Comparison of ENCODE assay signal across 8 cellular contexts in genomic region chr16:57807968-57808528, GRCh38. TPM values are rescaled to one million over a fixed set of nuclear protein-coding genes. Genes with fewer than 3 reads are reported as not detected.
DNase-seq lines count a peak whose midpoint lies in the region; ATAC-seq, FAIRE-seq and TF ChIP-seq lines count a peak whose summit lies in the region.

No MANE protein-coding gene starts in this region.

- in situ Hi-C loops in brain microvascular endothelial cell (cut with HindIII; ENCODE audit: low pct_ligation_motif_present, low sequenced_read_pairs) = no loop called here

- H3K9ac ChIP-seq in keratinocyte (ENCODE audit: control insufficient read depth, extremely low read depth, insufficient read depth, low read length) = peak overlapping the region; percentile 22

- H3K4me3 ChIP-seq in LNCaP clone FGC (ENCODE audit: low read depth, low read length) (no peak overlapping the region), brain microvascular endothelial cell (ENCODE audit: low read depth, low read length) (no peak overlapping the region), keratinocyte (ENCODE audit: control insufficient read depth in 2 of 3, extremely low read depth in 1 of 3, insufficient read depth in 2 of 3, low read depth in 1 of 3, low read length in 3 of 3) (no peak overlapping the region)

- peak; percentile 29 for FAIRE-seq in keratinocyte (lab: Jason Lieb, UNC)

- H3K9me3 ChIP-seq in keratinocyte (ENCODE audit: control insufficient read depth, low read depth, low read length) = no peaks in the 10 kb centered on the region

- H3K27ac ChIP-seq in brain microvascular endothelial cell = no peak overlapping the region
- H3K27ac ChIP-seq in keratinocyte (ENCODE audit: control insufficient read depth, insufficient read depth, low read length) = peak overlapping the region; percentile 63

- peaks cover 61% of the 10 kb centered on the region for H3K4me1 ChIP-seq in keratinocyte (ENCODE audit: control insufficient read depth, extremely low read depth, insufficient read depth, low read length)

- no peak for TF ChIP-seq CTCF in LNCaP clone FGC (IDR thresholded peaks at IDR 0.05; ENCODE audit: control insufficient read depth, extremely low read depth, insufficient read depth)
- no peak for TF ChIP-seq CTCF in brain microvascular endothelial cell (IDR thresholded peaks at IDR 0.05; ENCODE audit: low read depth, low read length, missing control alignments)
- TF ChIP-seq CTCF in keratinocyte (optimal IDR thresholded peaks at IDR 0.05 in 1 of 3, IDR thresholded peaks at IDR 0.05 in 1 of 3, conservative IDR thresholded peaks at IDR 0.05 in 1 of 3; ENCODE audit: extremely low read depth in 1 of 3, insufficient read depth in 2 of 3, low read length in 3 of 3) = no peak

- no peak for ATAC-seq in HG02870 (IDR thresholded peaks at IDR 0.05; ENCODE audit: unreplicated experiment)
- no peak for ATAC-seq in HG03565 (IDR thresholded peaks at IDR 0.05; ENCODE audit: unreplicated experiment)

- H3K36me3 ChIP-seq in brain microvascular endothelial cell (replicated peaks) (no peaks in the 10 kb centered on the region), keratinocyte (ENCODE audit: control insufficient read depth in 2 of 2, extremely low read depth in 1 of 2, insufficient read depth in 2 of 2, low read length in 2 of 2) (no peaks in the 10 kb centered on the region)

- peak; percentile 89 for DNase-seq in DMS53 treated with DMSO at 0.1 percent for 48 hours (lab: John Stamatoyannopoulos, UW; ENCODE audit: unreplicated experiment)
- DNase-seq in LNCaP clone FGC (ENCODE audit: low read depth) = peak; percentile 69
- peak; percentile 72 for DNase-seq in T1000 (lab: John Stamatoyannopoulos, UW)
- DNase-seq in brain microvascular endothelial cell = peak; percentile 82
- no peak for DNase-seq in keratinocyte (ENCODE audit: low read depth, low spot score)
- DNase-seq in stimulated activated CD4-positive, alpha-beta T cell treated with anti-CD3 and anti-CD28 coated beads, Interleukin-1b, Interleukin-23, amount 100 ng/mL, for 24 hours (ENCODE audit: low read depth in 4 of 4, low spot score in 1 of 4) = peak in 3 of 4 experiments; percentile 41 to 50 (median 44)

- dilution Hi-C loops in keratinocyte (cut with MboI; ENCODE audit: extremely low pct_ligation_motif_present, low sequenced_read_pairs) = no loop called here

- H3K9me1 ChIP-seq in keratinocyte (ENCODE audit: control insufficient read depth, extremely low read depth, insufficient read depth, low read length) = peaks cover 2% of the 10 kb centered on the region

- no peak overlapping the region for H2AFZ ChIP-seq in keratinocyte (ENCODE audit: control insufficient read depth, low read length)

- peak overlapping the region; percentile 54 for H3K4me2 ChIP-seq in keratinocyte (ENCODE audit: control insufficient read depth, extremely low read depth, insufficient read depth, low read depth, low read length)

- H3K27me3 ChIP-seq in brain microvascular endothelial cell (replicated peaks) (no peaks in the 10 kb centered on the region), keratinocyte (ENCODE audit: control insufficient read depth, extremely low read depth, insufficient read depth, low read length) (no peaks in the 10 kb centered on the region)

- H4K20me1 ChIP-seq in keratinocyte (ENCODE audit: control insufficient read depth, extremely low read depth, insufficient read depth, low read length) = no peaks in the 10 kb centered on the region

- no peaks in the 10 kb centered on the region for H3K79me2 ChIP-seq in keratinocyte (ENCODE audit: control insufficient read depth, insufficient read depth, low read length)

RNA-seq across cellular contexts. Expression of gene KIFC3, which starts 5.8 kb away (rescaled TPM):
- polyA plus RNA-seq in keratinocyte = 22.7 to 32.8 TPM (median 27.9 TPM) in 3 replicates
- polyA plus RNA-seq in keratinocyte (2011; ENCODE audit: low read depth) = 33.9 TPM
- 12.9 and 27.8 TPM in 2 replicates for polyA plus RNA-seq in keratinocyte (2011; cell fraction: cytosol; rRNA removed)
- polyA plus RNA-seq in keratinocyte (2011; cell fraction: nucleus; rRNA removed) = 49.8 and 69.5 TPM in 2 replicates
- polyA plus RNA-seq in keratinocyte (2012; ENCODE audit: low replicate concordance) = 37.9 and 40.1 TPM in 2 replicates
- polyA minus RNA-seq in keratinocyte = 31.2 to 72.9 TPM (median 41.7 TPM) in 3 replicates
- polyA minus RNA-seq in keratinocyte (2011; cell fraction: cytosol; rRNA and poly(A)+ RNA removed) = 48.5 TPM
- 48.5 and 49.4 TPM in 2 replicates for polyA minus RNA-seq in keratinocyte (2011; cell fraction: nucleus; rRNA and poly(A)+ RNA removed)
